Comparison of ENCODE assay signal across 10 cellular contexts in the genomic region with DNA sequence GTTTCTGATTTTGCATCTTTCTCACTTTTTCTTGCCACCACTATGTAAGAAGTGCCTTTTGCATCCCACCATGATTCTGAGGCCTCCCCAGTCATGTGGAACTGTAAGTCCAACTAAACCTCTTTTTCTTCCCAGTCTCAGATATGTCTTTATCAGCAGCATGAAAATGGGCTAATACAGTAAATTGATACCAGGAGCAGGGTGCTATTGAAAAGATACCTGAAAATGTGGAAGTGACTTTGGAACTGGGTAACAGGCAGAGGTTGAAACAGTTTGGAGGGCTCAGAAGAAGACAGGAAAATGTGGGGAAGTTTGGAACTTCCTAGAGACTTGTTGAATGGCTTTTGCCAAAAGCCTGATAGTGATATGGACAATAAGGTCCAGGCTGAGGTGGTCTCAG. TPM values are rescaled to one million over a fixed set of nuclear protein-coding genes. Genes with fewer than 3 reads are reported as not detected.
"Had no signal": no experiment of that assay in that cellular context is flagged by ENCODE, and none has a peak within 500 bp of the region (broad histone marks: within the 10 kb centered on the region; RNA-seq: fewer than 3 reads in every experiment).

No MANE protein-coding gene starts in this region.

RNA-seq across cellular contexts. Expression of gene STMND1, which starts 32.9 kb away (rescaled TPM):
- total RNA-seq: OCI-LY7, PC-3, Peyer's patch, Right ventricle myocardium inferior, Right ventricle myocardium superior, RPMI7951, SJCRH30, SK-MEL-5, T-cell had no signal
- polyA plus RNA-seq: SK-N-SH had no signal
